ENCODE assay signal across 8 cellular contexts in genomic region chr16:58661199-58661830, GRCh38. TPM values are rescaled to one million over a fixed set of nuclear protein-coding genes. Genes with fewer than 3 reads are reported as not detected.
DNase-seq lines count a peak whose midpoint lies in the region; ATAC-seq and FAIRE-seq lines count a peak whose summit lies in the region.

No MANE protein-coding gene starts in this region.

- H3K27me3 Mint-ChIP-seq in activated CD4-positive, alpha-beta T cell treated with anti-CD3 and anti-CD28 coated beads, Interleukin-2, amount 10 ng/mL, durations not matched to agents 24 days and 14 days: no peaks in the 10 kb centered on the region
- H3K27me3 Mint-ChIP-seq in CD8-positive, alpha-beta memory T cell: peaks cover 0 to 3% of the 10 kb centered on the region in 2 donors

- POLR2A ChIA-PET in CD8-positive, alpha-beta memory T cell (lab: Charles Lee): no interaction called here

- H2BK5ac ChIP-seq in mesenchymal stem cell (ENCODE audit: low read depth, low read length, poor library complexity, severe bottlenecking): no peak overlapping the region

- H3K9me3 ChIP-seq in mesenchymal stem cell (ENCODE audit: control insufficient read depth, low read length): no peaks in the 10 kb centered on the region
- no peaks in the 10 kb centered on the region for H3K9me3 ChIP-seq in CD8-positive, alpha-beta memory T cell (ENCODE audit: low read length)

- H3K4me1 ChIP-seq in mesenchymal stem cell (ENCODE audit: control insufficient read depth, insufficient read depth, low read depth, low read length): peaks cover 2% of the 10 kb centered on the region
- no peaks in the 10 kb centered on the region for H3K4me1 ChIP-seq in CD8-positive, alpha-beta memory T cell (ENCODE audit: insufficient read depth, low read length)

- H3K36me3 ChIP-seq in mesenchymal stem cell (ENCODE audit: control insufficient read depth in 1 of 2, insufficient read depth in 2 of 2, low read depth in 1 of 2, low read length in 2 of 2): peaks cover 4 to 5% of the 10 kb centered on the region in 2 experiments
- H3K36me3 ChIP-seq in CD8-positive, alpha-beta memory T cell (ENCODE audit: insufficient read depth, low read length): no peaks in the 10 kb centered on the region

- no peak overlapping the region for H3K4ac ChIP-seq in mesenchymal stem cell (ENCODE audit: low read depth in 1 of 2, low read length in 2 of 2)

- intact Hi-C loops in activated CD4-positive, alpha-beta T cell treated with anti-CD3 and anti-CD28 coated beads, Interleukin-2, amount 10 ng/mL, durations not matched to agents 24 days and 14 days (cut with micrococcal nuclease): loop anchor here (1.0 to 2.0 kb wide), 2 partner anchors 149 to 325 kb away; no protein-coding TSS in a partner anchor

- no peak overlapping the region for H3K4me3 Mint-ChIP-seq in activated CD4-positive, alpha-beta T cell treated with anti-CD3 and anti-CD28 coated beads, Interleukin-2, amount 10 ng/mL, durations not matched to agents 24 days and 14 days
- H3K4me3 Mint-ChIP-seq in CD8-positive, alpha-beta memory T cell: no peak overlapping the region

- no peak overlapping the region for H2BK120ac ChIP-seq in mesenchymal stem cell (ENCODE audit: low read depth, low read length)

- peak; percentile 63 for DNase-seq in activated CD4-positive, alpha-beta T cell treated with anti-CD3 and anti-CD28 coated beads, Interleukin-2, amount 10 ng/mL, durations not matched to agents 24 days and 14 days
- DNase-seq in activated CD4-positive, alpha-beta T cell treated with anti-CD3 and anti-CD28 coated beads, Interleukin-2, amount 50 U/mL, for 4 hours: no peak
- DNase-seq in Kasumi-1 (lab: John Stamatoyannopoulos, UW) (peak; percentile 84 to 87), RPMI8226 (peak; percentile 82), mesenchymal stem cell (peak; percentile 91)
- DNase-seq in CD8-positive, alpha-beta memory T cell: no peak

- H3K4me3 ChIP-seq in mesenchymal stem cell (ENCODE audit: insufficient read depth in 1 of 2, low read depth in 1 of 2, low read length in 2 of 2): no peak overlapping the region
- no peak overlapping the region for H3K4me3 ChIP-seq in CD8-positive, alpha-beta memory T cell (ENCODE audit: low read length)

- H2BK12ac ChIP-seq in mesenchymal stem cell (ENCODE audit: low read length in 2 of 2): no peak overlapping the region

- no peak overlapping the region for H3K14ac ChIP-seq in mesenchymal stem cell (ENCODE audit: low read length in 2 of 2)

- H3K9ac ChIP-seq in mesenchymal stem cell (ENCODE audit: low read length): peak overlapping the region; percentile 27

- no peak overlapping the region for H4K91ac ChIP-seq in mesenchymal stem cell (ENCODE audit: low read length)

- H3K79me1 ChIP-seq in mesenchymal stem cell (replicated peaks; ENCODE audit: low read length, poor library complexity, severe bottlenecking): no peaks in the 10 kb centered on the region

- H3K9me3 Mint-ChIP-seq in activated CD4-positive, alpha-beta T cell treated with anti-CD3 and anti-CD28 coated beads, Interleukin-2, amount 10 ng/mL, durations not matched to agents 24 days and 14 days: no peaks in the 10 kb centered on the region
- H3K9me3 Mint-ChIP-seq in CD8-positive, alpha-beta memory T cell: no peaks in the 10 kb centered on the region

- no peak overlapping the region for H2AFZ ChIP-seq in mesenchymal stem cell (ENCODE audit: low read depth, low read length)

- H2BK15ac ChIP-seq in mesenchymal stem cell (ENCODE audit: low read depth, poor library complexity, severe bottlenecking): no peak overlapping the region

- H3K27me3 ChIP-seq in mesenchymal stem cell (ENCODE audit: control insufficient read depth in 1 of 2, insufficient read depth in 1 of 2, low read length in 2 of 2): no peaks in the 10 kb centered on the region
- no peaks in the 10 kb centered on the region for H3K27me3 ChIP-seq in CD8-positive, alpha-beta memory T cell (ENCODE audit: insufficient read depth, low read length, poor library complexity, severe bottlenecking)

- no peak overlapping the region for H2AK5ac ChIP-seq in mesenchymal stem cell (ENCODE audit: low read length, severe bottlenecking)

- no peaks in the 10 kb centered on the region for H3K36me3 Mint-ChIP-seq in activated CD4-positive, alpha-beta T cell treated with anti-CD3 and anti-CD28 coated beads, Interleukin-2, amount 10 ng/mL, durations not matched to agents 24 days and 14 days (ENCODE audit: low read depth)
- peaks cover 0 to 2% (median 0%) of the 10 kb centered on the region in 3 donors for H3K36me3 Mint-ChIP-seq in CD8-positive, alpha-beta memory T cell

- FAIRE-seq in endometrium (lab: Jason Lieb, UNC): peak; percentile 39

- H3K27ac ChIP-seq in mesenchymal stem cell (ENCODE audit: low read length, poor library complexity, severe bottlenecking): no peak overlapping the region
- no peak overlapping the region for H3K27ac ChIP-seq in CD8-positive, alpha-beta memory T cell (ENCODE audit: low read depth, low read length)

- CTCF ChIA-PET in CD8-positive, alpha-beta memory T cell (lab: Charles Lee): interaction anchor here (0.7 to 1.5 kb wide), 4 partner anchors 8 to 147 kb away, joined by 3 to 5 read pairs (median 4); no protein-coding TSS in a partner anchor

- H3K18ac ChIP-seq in mesenchymal stem cell (ENCODE audit: low read depth in 1 of 2, low read length in 2 of 2): no peak overlapping the region

- H3K4me1 Mint-ChIP-seq in activated CD4-positive, alpha-beta T cell treated with anti-CD3 and anti-CD28 coated beads, Interleukin-2, amount 10 ng/mL, durations not matched to agents 24 days and 14 days: no peaks in the 10 kb centered on the region
- no peaks in the 10 kb centered on the region for H3K4me1 Mint-ChIP-seq in CD8-positive, alpha-beta memory T cell

- no peak overlapping the region for H3K27ac Mint-ChIP-seq in activated CD4-positive, alpha-beta T cell treated with anti-CD3 and anti-CD28 coated beads, Interleukin-2, amount 10 ng/mL, durations not matched to agents 24 days and 14 days
- H3K27ac Mint-ChIP-seq in CD8-positive, alpha-beta memory T cell: no peak overlapping the region

- H3K23ac ChIP-seq in mesenchymal stem cell (ENCODE audit: low read length in 2 of 2): no peak overlapping the region

- WGBS in mesenchymal stem cell: 44% methylated on average over 11 of the region's 12 CpGs

- ATAC-seq in GM21737 (IDR thresholded peaks at IDR 0.05; ENCODE audit: unreplicated experiment): peak; percentile 62

- no peak overlapping the region for H3K4me2 ChIP-seq in mesenchymal stem cell (ENCODE audit: low read length, poor library complexity, severe bottlenecking)

- H4K8ac ChIP-seq in mesenchymal stem cell (ENCODE audit: low read length): no peak overlapping the region

RNA-seq across cellular contexts. Expression of gene SLC38A7, which starts 23.3 kb away (rescaled TPM):
- 7.8 and 10.8 TPM in 2 replicates for total RNA-seq in activated CD4-positive, alpha-beta T cell treated with anti-CD3 and anti-CD28 coated beads, Interleukin-2, amount 10 ng/mL, durations not matched to agents 24 days and 14 days
- polyA plus RNA-seq in mesenchymal stem cell (2013, experiment 1 of 2): 30.9 TPM
- 29.8 TPM for polyA plus RNA-seq in mesenchymal stem cell (2013, experiment 2 of 2)
- 10 to 100 TPM; 13.5 to 15.0 TPM for total RNA-seq in CD8-positive, alpha-beta memory T cell
- 5.8 TPM for polyA plus RNA-seq in CD8-positive, alpha-beta memory T cell

RNA-seq across cellular contexts. Expression of gene CNOT1, which starts 31.7 kb away (rescaled TPM):
- total RNA-seq in activated CD4-positive, alpha-beta T cell treated with anti-CD3 and anti-CD28 coated beads, Interleukin-2, amount 10 ng/mL, durations not matched to agents 24 days and 14 days: 270 and 271 TPM in 2 replicates
- 68.0 TPM for polyA plus RNA-seq in mesenchymal stem cell (2013, experiment 1 of 2)
- polyA plus RNA-seq in mesenchymal stem cell (2013, experiment 2 of 2): 59.8 TPM
- total RNA-seq in CD8-positive, alpha-beta memory T cell: 100 to 1,000 TPM; 326 to 338 TPM
- polyA plus RNA-seq in CD8-positive, alpha-beta memory T cell: 111 TPM

Comparison
In these comparisons a context has a peak if more than half of its experiments do, and no peak if none do; other contexts are left out.
1. DNase-seq: peak in activated CD4-positive, alpha-beta T cell treated with anti-CD3 and anti-CD28 coated beads, Interleukin-2, amount 10 ng/mL, durations not matched to agents 24 days and 14 days (single experiment), Kasumi-1 (2 of 2), RPMI8226 (single experiment) and mesenchymal stem cell (single experiment); none in activated CD4-positive, alpha-beta T cell treated with anti-CD3 and anti-CD28 coated beads, Interleukin-2, amount 50 U/mL, for 4 hours (0 of 2) and CD8-positive, alpha-beta memory T cell (0 of 5).